ENCODE assay signal across 7 cellular contexts in the genomic region with DNA sequence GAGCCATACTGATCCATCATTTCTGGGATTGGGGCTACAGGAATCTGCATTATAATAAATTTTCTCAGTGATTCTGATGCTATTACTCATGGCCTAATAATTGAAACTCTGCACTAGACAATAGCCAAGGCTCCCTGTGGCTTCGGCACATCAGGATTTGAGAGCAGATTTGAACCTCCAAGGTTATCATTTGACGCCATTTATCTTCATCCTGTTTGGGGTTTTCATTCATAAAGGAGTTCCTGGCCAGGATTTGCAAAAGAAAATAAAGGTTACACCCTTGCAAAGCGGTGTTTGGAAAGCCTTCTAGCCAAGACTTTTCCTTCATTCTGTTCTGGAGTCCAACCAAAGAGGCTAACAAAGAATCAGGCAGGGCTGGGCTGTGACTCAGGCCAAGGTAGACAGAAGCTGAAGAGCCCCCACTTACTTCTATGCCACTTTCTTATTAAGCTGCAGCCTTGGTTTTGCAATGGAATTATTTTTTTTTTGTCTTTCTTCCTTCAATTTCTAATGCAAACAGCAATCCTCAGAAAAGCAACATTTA.
"Had no signal": no experiment of that assay in that cellular context is flagged by ENCODE, and none has a peak within 500 bp of the region (broad histone marks: within the 10 kb centered on the region; RNA-seq: fewer than 3 reads in every experiment).

No MANE protein-coding gene starts in this region.

- FAIRE-seq: H1, H54, K562 had no signal

- H3K27ac ChIP-seq: GM23248 had no signal

- H3K4me3 ChIP-seq: GM23248, K562 had no signal

- H3K27ac Mint-ChIP-seq: H9 had no signal

- H2AFZ ChIP-seq: GM23248 had no signal

- DNase-seq: GM23248, H9, HCEC 1CT, IMR-90 had no signal

- H3K4me3 Mint-ChIP-seq: H9 had no signal

- H3K9ac ChIP-seq: GM23248 had no signal

- ATAC-seq: K562 had no signal
